Comparison of ENCODE assay signal across 2 cellular contexts in genomic region chr22:50200333-50201190, GRCh38.
A peak's percentile ranks its signal among the peaks of the same experiment; 100 is the strongest.
TF ChIP-seq lines count a peak whose summit lies in the region.

SELENOO (plus strand) TSS chr22:50201011; CDS start chr22:50201037, 26 bp downstream.

TF ChIP-seq in GM23338, 12 proteins besides CTCF, POLR2A, EP300 and RAD21 (continued from another document):
- TF ChIP-seq REST (IDR thresholded peaks at IDR 0.05; ENCODE audit: unreplicated experiment): no peak
- TF ChIP-seq CREB1 (CRISPR knock-in tag; IDR thresholded peaks at IDR 0.05; ENCODE audit: low read depth): peak; percentile 65

TF ChIP-seq in SK-N-SH, 30 proteins besides CTCF, POLR2A, EP300 and RAD21 (continued from another document):
- TF ChIP-seq POLR2AphosphoS5 (IDR thresholded peaks at IDR 0.05; ENCODE audit: low read depth, low read length) (peak; percentile 56; the same call in 1 of the 2 replicates), EZH2phosphoT487 (IDR thresholded peaks at IDR 0.05; ENCODE audit: borderline replicate concordance, low read depth) (no peak), USF2 (IDR thresholded peaks at IDR 0.05; ENCODE audit: borderline replicate concordance, low read depth, low read length) (no peak), CHD2 (IDR thresholded peaks at IDR 0.05; ENCODE audit: low read length, partially characterized antibody) (peak; percentile 86), IRF3 (IDR thresholded peaks at IDR 0.05; ENCODE audit: low read depth, low read length) (0 out of 2 replicates have a peak, but pooled peaks have one; percentile 35), TAF1 (IDR thresholded peaks at IDR 0.05; ENCODE audit: borderline replicate concordance, low read depth, low read length) (peak; percentile 83), YY1 (IDR thresholded peaks at IDR 0.05; ENCODE audit: low read depth) (peak; percentile 69; the same call in 1 of the 2 replicates), MXI1 (IDR thresholded peaks at IDR 0.05; ENCODE audit: low read depth, low read length) (peak; percentile 76), REST (IDR thresholded peaks at IDR 0.05; ENCODE audit: low read depth, low read length) (no peak), FOSL2 (IDR thresholded peaks at IDR 0.05; ENCODE audit: borderline replicate concordance, low read depth) (no peak)
TF ChIP-seq in SK-N-SH: peak in this region for 10.
